ENCODE assay signal across 10 cellular contexts in genomic region chr17:7590743-7591142, GRCh38. TPM values are rescaled to one million over a fixed set of nuclear protein-coding genes. Genes with fewer than 3 reads are reported as not detected.
DNase-seq lines count a peak whose midpoint lies in the region; ATAC-seq and TF ChIP-seq lines count a peak whose summit lies in the region.
"Had no signal": no experiment of that assay in that cellular context is flagged by ENCODE, and none has a peak within 500 bp of the region (broad histone marks: within the 10 kb centered on the region; RNA-seq: fewer than 3 reads in every experiment).

No MANE protein-coding gene starts in this region.

- no peak overlapping the region for H3K56ac ChIP-seq in IMR-90 (ENCODE audit: extremely low read depth, insufficient read depth, low read length)

- POLR2A ChIA-PET in Caco-2 (lab: Charles Lee) (no interaction called here), IMR-90 (lab: Charles Lee; ENCODE audit: unreplicated experiment) (no interaction called here)

- H3K27ac Mint-ChIP-seq in Caco-2 (ENCODE audit: unreplicated experiment) (peak overlapping the region; percentile 35), mesothelial cell of epicardium (peak overlapping the region; percentile 93)
- H3K27ac Mint-ChIP-seq: activated CD4-positive, alpha-beta memory T cell treated with anti-CD3 and anti-CD28 coated beads, Interleukin-2, amount 10 ng/mL, durations not matched to agents 7 days and 5 days had no signal

- H3K9me3 ChIP-seq in Caco-2 (no peaks in the 10 kb centered on the region), IMR-90 (ENCODE audit: control insufficient read depth, insufficient read depth, low read length) (no peaks in the 10 kb centered on the region)

- no peak overlapping the region for H3K9ac ChIP-seq in IMR-90 (ENCODE audit: low read depth, low read length)

- H3K23ac ChIP-seq in IMR-90 (ENCODE audit: low read depth, low read length) = no peak overlapping the region

- no peak overlapping the region for H2BK20ac ChIP-seq in IMR-90 (ENCODE audit: low read depth, low read length)

- no peak overlapping the region for H3K18ac ChIP-seq in IMR-90 (ENCODE audit: low read depth, low read length)

- no peak overlapping the region for H3K4me2 ChIP-seq in IMR-90 (ENCODE audit: low read depth, low read length)

- H3K4ac ChIP-seq in IMR-90 (ENCODE audit: low read depth, low read length) = 0 out of 2 replicates have a peak overlapping the region, but pooled peaks have one; percentile 6

- no peaks in the 10 kb centered on the region for H3K9me3 Mint-ChIP-seq in Caco-2 (ENCODE audit: unreplicated experiment)
- no peaks in the 10 kb centered on the region for H3K9me3 Mint-ChIP-seq in mesothelial cell of epicardium
- H3K9me3 Mint-ChIP-seq in activated T-cell treated with anti-CD3 and anti-CD28 coated beads, Interleukin-2, amount 50 U/mL, for 4 hours = no peaks in the 10 kb centered on the region
- H3K9me3 Mint-ChIP-seq: activated CD4-positive, alpha-beta memory T cell treated with anti-CD3 and anti-CD28 coated beads, Interleukin-2, amount 10 ng/mL, durations not matched to agents 7 days and 5 days had no signal

- dilution Hi-C loops in IMR-90 (cut with HindIII; ENCODE audit: low sequenced_read_pairs, unreplicated experiment) = no loop called here

- no peaks in the 10 kb centered on the region for H3K4me1 Mint-ChIP-seq in Caco-2 (ENCODE audit: low read depth, unreplicated experiment)
- H3K4me1 Mint-ChIP-seq in mesothelial cell of epicardium = peaks cover 19% of the 10 kb centered on the region
- H3K4me1 Mint-ChIP-seq in activated T-cell treated with anti-CD3 and anti-CD28 coated beads, Interleukin-2, amount 50 U/mL, for 4 hours (ENCODE audit: low read depth) = peaks cover 1% of the 10 kb centered on the region

- peaks cover 11% of the 10 kb centered on the region for H3K9me1 ChIP-seq in IMR-90 (ENCODE audit: insufficient read depth, low read length)

- H2BK5ac ChIP-seq in IMR-90 (ENCODE audit: low read depth, low read length, poor library complexity, severe bottlenecking) = peak overlapping the region; percentile 71

- no peak overlapping the region for H4K5ac ChIP-seq in IMR-90 (ENCODE audit: low read depth, low read length)

- CTCF ChIA-PET in Caco-2 (lab: Charles Lee) (no interaction called here), IMR-90 (lab: Yijun Ruan, JAX) (no interaction called here)

- H3K27me3 ChIP-seq in Caco-2 (replicated peaks; ENCODE audit: control insufficient read depth, insufficient read depth, low read length) = no peaks in the 10 kb centered on the region
- no peaks in the 10 kb centered on the region for H3K27me3 ChIP-seq in IMR-90 (ENCODE audit: control insufficient read depth, insufficient read depth, low read length)

- H3K36me3 ChIP-seq in Caco-2 (ENCODE audit: control insufficient read depth, insufficient read depth, low read length) (no peaks in the 10 kb centered on the region), IMR-90 (ENCODE audit: control insufficient read depth, insufficient read depth, low read length) (peaks cover 57% of the 10 kb centered on the region)

- H4K8ac ChIP-seq in IMR-90 (ENCODE audit: low read depth in 2 of 2, low read length in 2 of 2) = peak overlapping the region in 1 of 2 experiments; percentile 57; a peak in 2 of 4 replicates

- H3K79me1 ChIP-seq in IMR-90 (ENCODE audit: low read depth in 1 of 2, low read length in 2 of 2) = peaks cover 20 to 53% of the 10 kb centered on the region in 2 experiments

- H3K4me3 Mint-ChIP-seq in Caco-2 (ENCODE audit: unreplicated experiment) (no peak overlapping the region), mesothelial cell of epicardium (peak overlapping the region; percentile 2)
- H3K4me3 Mint-ChIP-seq in activated T-cell treated with anti-CD3 and anti-CD28 coated beads, Interleukin-2, amount 50 U/mL, for 4 hours = no peak overlapping the region
- H3K4me3 Mint-ChIP-seq: activated CD4-positive, alpha-beta memory T cell treated with anti-CD3 and anti-CD28 coated beads, Interleukin-2, amount 10 ng/mL, durations not matched to agents 7 days and 5 days had no signal

- H3K4me1 ChIP-seq in Caco-2 (no peaks in the 10 kb centered on the region), IMR-90 (ENCODE audit: control insufficient read depth, insufficient read depth, low read length) (peaks cover 31% of the 10 kb centered on the region)

- WGBS in IMR-90 (ENCODE audit: extremely low coverage in 2 of 2, insufficient read length in 1 of 2), 2 experiments = 100% methylated on average over 1 of the region's 4 CpGs; no CpG with 5 or more reads in 1 of the 2 experiments

- in situ Hi-C loops in IMR-90 (cut with MboI; ENCODE audit: low sequenced_read_pairs) = no loop called here

- H4K20me1 ChIP-seq in IMR-90 (ENCODE audit: insufficient read depth, low read length) = peaks cover 15% of the 10 kb centered on the region

- no peak overlapping the region for H3K14ac ChIP-seq in IMR-90 (replicated peaks; ENCODE audit: low read depth, low read length)

- no peak for TF ChIP-seq POLR2A in IMR-90 (IDR thresholded peaks at IDR 0.05; ENCODE audit: low read depth, low read length)

- H2BK15ac ChIP-seq in IMR-90 (ENCODE audit: low read depth, low read length) = no peak overlapping the region

- no peak overlapping the region for H2BK120ac ChIP-seq in IMR-90 (ENCODE audit: low read depth, low read length)

- TF ChIP-seq CTCF in Caco-2 (IDR thresholded peaks at IDR 0.05; ENCODE audit: insufficient read depth in 1 of 2, low read depth in 1 of 2, low read length in 1 of 2, severe bottlenecking in 1 of 2, unreplicated experiment in 1 of 2) = no peak
- no peak for TF ChIP-seq CTCF in IMR-90 (conservative IDR thresholded peaks at IDR 0.05; ENCODE audit: low read depth, low read length)
- no peak for TF ChIP-seq CTCF in mesothelial cell of epicardium (IDR thresholded peaks at IDR 0.05; ENCODE audit: unreplicated experiment)

- peak overlapping the region; percentile 91 for H2AK9ac ChIP-seq in IMR-90 (replicated peaks; ENCODE audit: low read depth, low read length, poor library complexity)

- peak; percentile 53 for ATAC-seq in IMR-90 (ENCODE audit: low read depth)
- ATAC-seq in activated T-cell treated with anti-CD3 and anti-CD28 coated beads, Interleukin-2, amount 50 U/mL, for 4 hours = no peak

- H3K36me3 Mint-ChIP-seq in Caco-2 (ENCODE audit: insufficient read depth, unreplicated experiment) (peaks cover 60% of the 10 kb centered on the region), mesothelial cell of epicardium (peaks cover 38% of the 10 kb centered on the region)
- H3K36me3 Mint-ChIP-seq in activated T-cell treated with anti-CD3 and anti-CD28 coated beads, Interleukin-2, amount 50 U/mL, for 4 hours (ENCODE audit: insufficient read depth) = peaks cover 47% of the 10 kb centered on the region

- no peak overlapping the region for H2AFZ ChIP-seq in IMR-90 (replicated peaks; ENCODE audit: low read length, poor library complexity)

- intact Hi-C loops in Caco-2 (cut with micrococcal nuclease; ENCODE audit: unreplicated experiment) (no loop called here), IMR-90 (cut with micrococcal nuclease) (no loop called here)

- BruUV-seq in Caco-2 (replicated peaks; lab: Mats Ljungman, UMichigan) = no TSS peak
- BruUV-seq in IMR-90 (replicated peaks; lab: Mats Ljungman, UMichigan) = no TSS peak

- H2AK5ac ChIP-seq in IMR-90 (ENCODE audit: low read depth, low read length) = peak overlapping the region; percentile 6; the same call in 1 of the 2 replicates

- H4K91ac ChIP-seq in IMR-90 (ENCODE audit: insufficient read depth, low read depth, low read length) = 0 out of 2 replicates have a peak overlapping the region, but pooled peaks have one; percentile 3

- no peak overlapping the region for H3K4me3 ChIP-seq in Caco-2 (ENCODE audit: low read depth, low read length)
- H3K4me3 ChIP-seq in IMR-90 (ENCODE audit: insufficient read depth, low read depth, low read length) = no peak overlapping the region

- no peaks in the 10 kb centered on the region for H3K27me3 Mint-ChIP-seq in Caco-2 (ENCODE audit: insufficient read depth, unreplicated experiment)
- no peaks in the 10 kb centered on the region for H3K27me3 Mint-ChIP-seq in mesothelial cell of epicardium (ENCODE audit: low read depth)
- no peaks in the 10 kb centered on the region for H3K27me3 Mint-ChIP-seq in activated T-cell treated with anti-CD3 and anti-CD28 coated beads, Interleukin-2, amount 50 U/mL, for 4 hours (ENCODE audit: low read depth)
- H3K27me3 Mint-ChIP-seq: activated CD4-positive, alpha-beta memory T cell treated with anti-CD3 and anti-CD28 coated beads, Interleukin-2, amount 10 ng/mL, durations not matched to agents 7 days and 5 days had no signal

- TF ChIP-seq RAD21 in IMR-90 (IDR thresholded peaks at IDR 0.05; ENCODE audit: low read length) = no peak

- no peak for DNase-seq in Caco-2
- peak; percentile 70 for DNase-seq in IMR-90
- DNase-seq in cerebellar cortex (ENCODE audit: low spot score) = peak; percentile 44
- DNase-seq in mesothelial cell of epicardium (ENCODE audit: low spot score in 2 of 2, unreplicated experiment in 2 of 2) = no peak
- DNase-seq in inferior parietal cortex (ENCODE audit: extremely low spot score) = no peak
- no peak for DNase-seq in NCI-H187 treated with DMSO at 0.1 percent for 48 hours (lab: John Stamatoyannopoulos, UW)
- DNase-seq in cerebellar nuclear complex (lab: John Stamatoyannopoulos, UW) = no peak
- DNase-seq in activated T-cell treated with anti-CD3 and anti-CD28 coated beads, Interleukin-2, amount 50 U/mL, for 4 hours = no peak
- DNase-seq: activated CD4-positive, alpha-beta memory T cell treated with anti-CD3 and anti-CD28 coated beads, Interleukin-2, amount 10 ng/mL, durations not matched to agents 7 days and 5 days; NK-92 treated with Interleukin-12 subunit alpha and Interleukin-12 subunit beta, amount 100 ng/mL, for 24 hours had no signal

- peak overlapping the region; percentile 0; the same call in 1 of the 2 replicates for H3K27ac ChIP-seq in IMR-90 (ENCODE audit: insufficient read depth, low read length)

RNA-seq across cellular contexts. Expression of gene SOX15, which starts 0.8 kb away (rescaled TPM):
- 0.53 TPM in 1 of 2 replicates, not detected in the other for total RNA-seq in Caco-2 (2022)
- 0.18 and 0.28 TPM in 2 replicates for total RNA-seq in IMR-90 (2012; rRNA removed)
- 0.62 and 1.0 TPM in 2 replicates for polyA plus RNA-seq in IMR-90 (2012; rRNA removed)
- polyA plus RNA-seq in IMR-90 (2012; cell fraction: cytosol; rRNA removed) = 2.4 and 3.1 TPM in 2 replicates
- 0.84 and 3.4 TPM in 2 replicates for polyA plus RNA-seq in IMR-90 (2012; cell fraction: nucleus; rRNA removed; ENCODE audit: low replicate concordance)
- 2.0 to 2.3 TPM (median 2.1 TPM) in 3 replicates for total RNA-seq in mesothelial cell of epicardium
- under 1 TPM; 0.20 to 0.38 (median 0.24) TPM for total RNA-seq in activated T-cell treated with anti-CD3 and anti-CD28 coated beads, Interleukin-2, amount 50 U/mL, for 4 hours

RNA-seq across cellular contexts. Expression of gene MPDU1, which starts 7.1 kb away (rescaled TPM):
- 44.2 and 49.7 TPM in 2 replicates for total RNA-seq in Caco-2 (2022)
- 142 and 149 TPM in 2 replicates for total RNA-seq in IMR-90 (2012; rRNA removed)
- polyA plus RNA-seq in IMR-90 (2012; rRNA removed) = 135 and 152 TPM in 2 replicates
- 111 and 139 TPM in 2 replicates for polyA plus RNA-seq in IMR-90 (2012; cell fraction: cytosol; rRNA removed)
- polyA plus RNA-seq in IMR-90 (2012; cell fraction: nucleus; rRNA removed; ENCODE audit: low replicate concordance) = 74.4 and 102 TPM in 2 replicates
- total RNA-seq in mesothelial cell of epicardium = 44.8 to 45.5 TPM (median 45.5 TPM) in 3 replicates
- total RNA-seq in activated T-cell treated with anti-CD3 and anti-CD28 coated beads, Interleukin-2, amount 50 U/mL, for 4 hours = 100 to 1,000 TPM; 110 to 134 (median 114) TPM

RNA-seq across cellular contexts. Expression of gene CD68, which starts 11.3 kb away (rescaled TPM):
- total RNA-seq in Caco-2 (2022) (1.1 and 1.6 TPM in 2 replicates), IMR-90 (2012; rRNA removed) (16.0 and 23.3 TPM in 2 replicates), mesothelial cell of epicardium (0.44 to 0.86 TPM (median 0.78 TPM) in 3 replicates)
- 43.1 and 55.0 TPM in 2 replicates for polyA plus RNA-seq in IMR-90 (2012; rRNA removed)
- 18.3 and 59.5 TPM in 2 replicates for polyA plus RNA-seq in IMR-90 (2012; cell fraction: cytosol; rRNA removed)
- 2.6 and 3.5 TPM in 2 replicates for polyA plus RNA-seq in IMR-90 (2012; cell fraction: nucleus; rRNA removed; ENCODE audit: low replicate concordance)
- 1 to 10 TPM; 4.8 to 5.3 (median 4.9) TPM for total RNA-seq in activated T-cell treated with anti-CD3 and anti-CD28 coated beads, Interleukin-2, amount 50 U/mL, for 4 hours

RNA-seq across cellular contexts. Expression of gene FXR2, which starts 24.0 kb away (rescaled TPM):
- 20.5 and 25.3 TPM in 2 replicates for total RNA-seq in Caco-2 (2022)
- total RNA-seq in IMR-90 (2012; rRNA removed) = 38.6 and 39.1 TPM in 2 replicates
- 55.9 and 59.8 TPM in 2 replicates for polyA plus RNA-seq in IMR-90 (2012; rRNA removed)
- 27.8 and 47.9 TPM in 2 replicates for polyA plus RNA-seq in IMR-90 (2012; cell fraction: cytosol; rRNA removed)
- 55.8 and 92.1 TPM in 2 replicates for polyA plus RNA-seq in IMR-90 (2012; cell fraction: nucleus; rRNA removed; ENCODE audit: low replicate concordance)
- 43.2 to 44.5 TPM (median 43.4 TPM) in 3 replicates for total RNA-seq in mesothelial cell of epicardium
- 10 to 100 TPM; 53.7 to 57.6 (median 54.2) TPM for total RNA-seq in activated T-cell treated with anti-CD3 and anti-CD28 coated beads, Interleukin-2, amount 50 U/mL, for 4 hours

RNA-seq across cellular contexts. Expression of gene SENP3, which starts 29.0 kb away (rescaled TPM):
- 29.2 and 30.2 TPM in 2 replicates for total RNA-seq in Caco-2 (2022)
- 72.8 and 120 TPM in 2 replicates for total RNA-seq in IMR-90 (2012; rRNA removed)
- 74.7 and 82.4 TPM in 2 replicates for polyA plus RNA-seq in IMR-90 (2012; rRNA removed)
- 37.8 and 97.7 TPM in 2 replicates for polyA plus RNA-seq in IMR-90 (2012; cell fraction: cytosol; rRNA removed)
- 35.2 and 52.7 TPM in 2 replicates for polyA plus RNA-seq in IMR-90 (2012; cell fraction: nucleus; rRNA removed; ENCODE audit: low replicate concordance)
- total RNA-seq in mesothelial cell of epicardium = 50.3 to 55.9 TPM (median 51.5 TPM) in 3 replicates
- 100 to 1,000 TPM; 138 to 153 (median 146) TPM for total RNA-seq in activated T-cell treated with anti-CD3 and anti-CD28 coated beads, Interleukin-2, amount 50 U/mL, for 4 hours

Comparison
In these comparisons a context has a peak if more than half of its experiments do, and no peak if none do; other contexts are left out.
1. DNase-seq: peak in IMR-90 (single experiment) and cerebellar cortex (single experiment); none in Caco-2 (0 of 2), mesothelial cell of epicardium (0 of 2), inferior parietal cortex (single experiment), NCI-H187 treated with DMSO at 0.1 percent for 48 hours (single experiment), cerebellar nuclear complex (0 of 2) and activated T-cell treated with anti-CD3 and anti-CD28 coated beads, Interleukin-2, amount 50 U/mL, for 4 hours (single experiment).